In the genomic region with DNA sequence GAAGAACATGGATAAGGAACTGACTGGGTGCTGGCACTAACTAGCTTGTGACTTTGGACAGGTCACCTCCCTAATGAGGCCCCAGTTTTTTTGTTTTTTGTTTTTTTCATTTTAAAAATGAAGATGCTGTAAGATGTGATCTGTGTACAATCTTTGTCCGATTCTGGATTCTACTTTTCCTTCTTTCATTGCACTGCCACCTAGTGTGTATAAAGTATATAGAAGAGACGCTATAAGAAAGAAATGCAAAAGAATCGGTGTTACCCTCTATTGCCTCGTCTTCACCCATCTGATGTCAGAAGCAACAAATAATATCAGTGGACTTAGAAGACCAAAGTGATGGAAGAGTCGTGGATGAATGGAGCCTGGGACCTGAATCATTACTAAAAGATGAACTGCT, we compare ENCODE assay signal across 8 cellular contexts. TPM values are rescaled to one million over a fixed set of nuclear protein-coding genes. Genes with fewer than 3 reads are reported as not detected.
A peak's percentile ranks its signal among the peaks of the same experiment; 100 is the strongest.
DNase-seq lines count a peak whose midpoint lies in the region; ATAC-seq, FAIRE-seq and TF ChIP-seq lines count a peak whose summit lies in the region.

No MANE protein-coding gene starts in this region.

- no peak overlapping the region for H3K4me3 ChIP-seq in BE2C (ENCODE audit: low read depth, low read length)

- TF ChIP-seq CTCF in GM13977 (IDR thresholded peaks at IDR 0.05; ENCODE audit: extremely low read depth, insufficient read depth, missing control alignments) = peak; percentile 34
- TF ChIP-seq CTCF in BE2C (IDR thresholded peaks at IDR 0.05; ENCODE audit: low read depth, low read length) = no peak

- peak; percentile 20 for FAIRE-seq in RCC 7860 (lab: Jason Lieb, UNC)

- H3K4me1 ChIP-seq in BE2C = no peaks in the 10 kb centered on the region

- in situ Hi-C loops in GM13977 (cut with MboI; ENCODE audit: low pct_unique_long_range_greater_than_20kb, low sequenced_read_pairs, unreplicated experiment) = no loop called here

- no peaks in the 10 kb centered on the region for H3K27me3 ChIP-seq in BE2C

- DNase-seq in AG08395 (ENCODE audit: low spot score) (peak; percentile 12), GM13977 (ENCODE audit: low spot score) (peak; percentile 16), RCC 7860 (ENCODE audit: low spot score) (peak; percentile 3), iris pigment epithelial cell (ENCODE audit: low read depth) (peak; percentile 5), middle frontal gyrus (ENCODE audit: extremely low spot score, low spot score) (no peak), BE2C (no peak)
- no peak for DNase-seq in activated CD4-positive, alpha-beta T cell treated with anti-CD3 and anti-CD28 coated beads for 48 hours

- no peaks in the 10 kb centered on the region for H3K9me3 ChIP-seq in BE2C

- no peaks in the 10 kb centered on the region for H3K36me3 ChIP-seq in BE2C

- no peak for ATAC-seq in HG03469 (IDR thresholded peaks at IDR 0.05; ENCODE audit: unreplicated experiment)

RNA-seq across cellular contexts. Expression of a gene that starts 58.6 kb away (rescaled TPM):
- 0.37 TPM for polyA plus RNA-seq in BE2C (2012; ENCODE audit: insufficient read depth, insufficient read length, low read depth)

Comparison
In these comparisons a context has a peak if more than half of its experiments do, and no peak if none do; other contexts are left out.
1. DNase-seq: peak in AG08395 (single experiment), GM13977 (single experiment), RCC 7860 (single experiment) and iris pigment epithelial cell (single experiment); none in middle frontal gyrus (single experiment), BE2C (single experiment) and activated CD4-positive, alpha-beta T cell treated with anti-CD3 and anti-CD28 coated beads for 48 hours (single experiment).